Comparison of ENCODE assay signal across 1 cellular context in genomic region chr19:47112664-47113445, GRCh38.
A peak's percentile ranks its signal among the peaks of the same experiment; 100 is the strongest.
TF ChIP-seq lines count a peak whose summit lies in the region.

No MANE protein-coding gene starts in this region.

TF ChIP-seq in WTC11, 78 proteins besides CTCF, POLR2A, EP300 and RAD21 (continued from another document):
- no peak; the same call in 1 of the 2 replicates for TF ChIP-seq ZNF425 (CRISPR knock-in tag; conservative IDR thresholded peaks at IDR 0.05)
- TF ChIP-seq JUN (CRISPR knock-in tag; IDR thresholded peaks at IDR 0.05) = no peak
- TF ChIP-seq ZNF263 (CRISPR knock-in tag; IDR thresholded peaks at IDR 0.05; ENCODE audit: low read depth) = no peak
- TF ChIP-seq ELF4 (CRISPR knock-in tag; IDR thresholded peaks at IDR 0.05; ENCODE audit: low read depth) = peak; percentile 68; the same call in 1 of the 2 replicates
- TF ChIP-seq GRHL2 (CRISPR knock-in tag; IDR thresholded peaks at IDR 0.05; ENCODE audit: insufficient replicate concordance, severe bottlenecking) = no peak
- TF ChIP-seq ZNF219 (CRISPR knock-in tag; IDR thresholded peaks at IDR 0.05; ENCODE audit: borderline replicate concordance) = peak; percentile 37; the same call in 1 of the 2 replicates
- TF ChIP-seq ESRRA (CRISPR knock-in tag; IDR thresholded peaks at IDR 0.05; ENCODE audit: borderline replicate concordance) = 0 out of 2 replicates have a peak, but pooled peaks have one; percentile 20
- TF ChIP-seq TCF7 (CRISPR knock-in tag; IDR thresholded peaks at IDR 0.05; ENCODE audit: low read depth) = 0 out of 2 replicates have a peak, but pooled peaks have one; percentile 33
- TF ChIP-seq MAX (CRISPR knock-in tag; IDR thresholded peaks at IDR 0.05) = peak; percentile 79
- TF ChIP-seq NFATC4 (CRISPR knock-in tag; IDR thresholded peaks at IDR 0.05) = peak; percentile 67; the same call in 1 of the 2 replicates
- peak; percentile 99 for TF ChIP-seq USF2 (CRISPR knock-in tag; IDR thresholded peaks at IDR 0.05)
- TF ChIP-seq ZNF396 (CRISPR knock-in tag; IDR thresholded peaks at IDR 0.05; ENCODE audit: borderline replicate concordance) = no peak
- peak; percentile 12; the same call in 1 of the 2 replicates for TF ChIP-seq FOXP1 (CRISPR knock-in tag; IDR thresholded peaks at IDR 0.05; ENCODE audit: borderline replicate concordance)
- TF ChIP-seq ERG (CRISPR knock-in tag; IDR thresholded peaks at IDR 0.05) = peak; percentile 47; the same call in 1 of the 2 replicates
- no peak; the same call in 1 of the 2 replicates for TF ChIP-seq AFF4 (CRISPR knock-in tag; IDR thresholded peaks at IDR 0.05; ENCODE audit: borderline replicate concordance)
- peak; percentile 15; the same call in 1 of the 2 replicates for TF ChIP-seq FOXK1 (CRISPR knock-in tag; IDR thresholded peaks at IDR 0.05)
- no peak for TF ChIP-seq EMX1 (CRISPR knock-in tag; IDR thresholded peaks at IDR 0.05)
- TF ChIP-seq, protein P1, sequence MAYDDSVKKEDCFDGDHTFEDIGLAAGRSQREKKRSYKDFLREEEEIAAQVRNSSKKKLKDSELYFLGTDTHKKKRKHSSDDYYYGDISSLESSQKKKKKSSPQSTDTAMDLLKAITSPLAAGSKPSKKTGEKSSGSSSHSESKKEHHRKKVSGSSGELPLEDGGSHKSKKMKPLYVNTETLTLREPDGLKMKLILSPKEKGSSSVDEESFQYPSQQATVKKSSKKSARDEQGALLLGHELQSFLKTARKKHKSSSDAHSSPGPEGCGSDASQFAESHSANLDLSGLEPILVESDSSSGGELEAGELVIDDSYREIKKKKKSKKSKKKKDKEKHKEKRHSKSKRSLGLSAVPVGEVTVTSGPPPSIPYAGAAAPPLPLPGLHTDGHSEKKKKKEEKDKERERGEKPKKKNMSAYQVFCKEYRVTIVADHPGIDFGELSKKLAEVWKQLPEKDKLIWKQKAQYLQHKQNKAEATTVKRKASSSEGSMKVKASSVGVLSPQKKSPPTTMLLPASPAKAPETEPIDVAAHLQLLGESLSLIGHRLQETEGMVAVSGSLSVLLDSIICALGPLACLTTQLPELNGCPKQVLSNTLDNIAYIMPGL (CRISPR knock-in tag; IDR thresholded peaks at IDR 0.05) = 0 out of 2 replicates have a peak, but pooled peaks have one; percentile 11
- TF ChIP-seq GTF2I (CRISPR knock-in tag; conservative IDR thresholded peaks at IDR 0.05) = peak; percentile 30; the same call in 1 of the 2 replicates
- no peak for TF ChIP-seq JAZF1 (CRISPR knock-in tag; IDR thresholded peaks at IDR 0.05)
- TF ChIP-seq MYBL2 (CRISPR knock-in tag; IDR thresholded peaks at IDR 0.05) = peak; percentile 22
- peak; percentile 73; the same call in 1 of the 2 replicates for TF ChIP-seq E2F5 (CRISPR knock-in tag; IDR thresholded peaks at IDR 0.05)
- TF ChIP-seq, protein P2, sequence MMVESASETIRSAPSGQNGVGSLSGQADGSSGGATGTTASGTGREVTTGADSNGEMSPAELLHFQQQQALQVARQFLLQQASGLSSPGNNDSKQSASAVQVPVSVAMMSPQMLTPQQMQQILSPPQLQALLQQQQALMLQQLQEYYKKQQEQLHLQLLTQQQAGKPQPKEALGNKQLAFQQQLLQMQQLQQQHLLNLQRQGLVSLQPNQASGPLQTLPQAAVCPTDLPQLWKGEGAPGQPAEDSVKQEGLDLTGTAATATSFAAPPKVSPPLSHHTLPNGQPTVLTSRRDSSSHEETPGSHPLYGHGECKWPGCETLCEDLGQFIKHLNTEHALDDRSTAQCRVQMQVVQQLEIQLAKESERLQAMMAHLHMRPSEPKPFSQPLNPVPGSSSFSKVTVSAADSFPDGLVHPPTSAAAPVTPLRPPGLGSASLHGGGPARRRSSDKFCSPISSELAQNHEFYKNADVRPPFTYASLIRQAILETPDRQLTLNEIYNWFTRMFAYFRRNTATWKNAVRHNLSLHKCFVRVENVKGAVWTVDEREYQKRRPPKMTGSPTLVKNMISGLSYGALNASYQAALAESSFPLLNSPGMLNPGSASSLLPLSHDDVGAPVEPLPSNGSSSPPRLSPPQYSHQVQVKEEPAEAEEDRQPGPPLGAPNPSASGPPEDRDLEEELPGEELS (CRISPR knock-in tag; IDR thresholded peaks at IDR 0.05) = 0 out of 2 replicates have a peak, but pooled peaks have one; percentile 62
- peak; percentile 30; the same call in 1 of the 2 replicates for TF ChIP-seq ZNF416 (CRISPR knock-in tag; IDR thresholded peaks at IDR 0.05)
- peak; percentile 33; the same call in 1 of the 2 replicates for TF ChIP-seq NFE2L1 (CRISPR knock-in tag; IDR thresholded peaks at IDR 0.05)
- 0 out of 2 replicates have a peak, but pooled peaks have one; percentile 38 for TF ChIP-seq ZNF423 (CRISPR knock-in tag; IDR thresholded peaks at IDR 0.05)
- TF ChIP-seq NR2C2 (CRISPR knock-in tag; IDR thresholded peaks at IDR 0.05) = no peak
- no peak for TF ChIP-seq HMGA2 (CRISPR knock-in tag; IDR thresholded peaks at IDR 0.05)
- peak; percentile 55; the same call in 1 of the 2 replicates for TF ChIP-seq ZBTB21 (CRISPR knock-in tag; IDR thresholded peaks at IDR 0.05; ENCODE audit: borderline replicate concordance)
TF ChIP-seq in WTC11: peak in this region for 27.
